In genomic region chr17:17379197-17379991, GRCh38 we compare ENCODE assay signal across 18 cellular contexts.
DNase-seq lines count a peak whose midpoint lies in the region; ATAC-seq and TF ChIP-seq lines count a peak whose summit lies in the region.
"Had no signal": no experiment of that assay in that cellular context is flagged by ENCODE, and none has a peak within 500 bp of the region (broad histone marks: within the 10 kb centered on the region; RNA-seq: fewer than 3 reads in every experiment).

No MANE protein-coding gene starts in this region.

- no peak overlapping the region for H3K27ac Mint-ChIP-seq in WTC11
- H3K27ac Mint-ChIP-seq: activated T-helper 2 cell treated with anti-CD3 and anti-CD28 coated beads, Interferon-gamma antibody, Interleukin-2, Interleukin-4, amounts not matched to agents 10 μg/mL and 5 μg/mL and 100 μg/mL, durations not matched to agents 14 hours and 24 hours and 36 hours; CD4-positive, CD25-positive, alpha-beta regulatory T cell; nephron progenitor cell had no signal

- H3K4me3 ChIP-seq in right cardiac atrium (ENCODE audit: low read length): no peak overlapping the region
- H3K4me3 ChIP-seq in left ventricle myocardium inferior: no peak overlapping the region
- H3K4me3 ChIP-seq in upper lobe of right lung: no peak overlapping the region
- H3K4me3 ChIP-seq: gastroesophageal sphincter, SJCRH30 had no signal

- no peaks in the 10 kb centered on the region for H3K36me3 Mint-ChIP-seq in WTC11
- H3K36me3 Mint-ChIP-seq: CD4-positive, CD25-positive, alpha-beta regulatory T cell had no signal

- ATAC-seq in right cardiac atrium: peak; percentile 20 to 35
- ATAC-seq in upper lobe of right lung: no peak
- no peak for ATAC-seq in WTC11
- ATAC-seq: activated CD4-positive, CD25-positive, alpha-beta regulatory T cell treated with anti-CD3 and anti-CD28 coated beads, Interleukin-2, amount 50 U/mL, for 24 hours; gastroesophageal sphincter had no signal

- CTCF ChIA-PET in WTC11 (lab: Charles Lee): interaction anchor here (1.4 to 1.6 kb wide), 2 partner anchors 8 to 24 kb away, joined by 4 to 6 read pairs; no protein-coding TSS in a partner anchor

- H3K4me3 Mint-ChIP-seq in WTC11: no peak overlapping the region
- H3K4me3 Mint-ChIP-seq: CD4-positive, CD25-positive, alpha-beta regulatory T cell; nephron progenitor cell had no signal

- no peaks in the 10 kb centered on the region for H3K9me3 ChIP-seq in right cardiac atrium (ENCODE audit: control insufficient read depth, low read length)
- H3K9me3 ChIP-seq in left ventricle myocardium inferior (replicated peaks): no peaks in the 10 kb centered on the region
- no peaks in the 10 kb centered on the region for H3K9me3 ChIP-seq in upper lobe of right lung
- H3K9me3 ChIP-seq: gastroesophageal sphincter, SJCRH30 had no signal

- H3K4me1 ChIP-seq in right cardiac atrium (ENCODE audit: control insufficient read depth, insufficient read depth, low read length): peaks cover 5% of the 10 kb centered on the region
- H3K4me1 ChIP-seq in left ventricle myocardium inferior: peaks cover 16% of the 10 kb centered on the region
- H3K4me1 ChIP-seq in upper lobe of right lung: peaks cover 23% of the 10 kb centered on the region
- H3K4me1 ChIP-seq: gastroesophageal sphincter had no signal

- H3K9me3 Mint-ChIP-seq in WTC11: no peaks in the 10 kb centered on the region
- H3K9me3 Mint-ChIP-seq: activated T-helper 2 cell treated with anti-CD3 and anti-CD28 coated beads, Interferon-gamma antibody, Interleukin-2, Interleukin-4, amounts not matched to agents 10 μg/mL and 5 μg/mL and 100 μg/mL, durations not matched to agents 14 hours and 24 hours and 36 hours; CD4-positive, CD25-positive, alpha-beta regulatory T cell; nephron progenitor cell had no signal

- TF ChIP-seq CTCF in left ventricle myocardium inferior (IDR thresholded peaks at IDR 0.05; ENCODE audit: borderline replicate concordance) (no peak), upper lobe of right lung (IDR thresholded peaks at IDR 0.05) (no peak), WTC11 (IDR thresholded peaks at IDR 0.05) (no peak)

- peaks cover 6% of the 10 kb centered on the region; the same call in 1 of the 2 replicates for H3K4me1 Mint-ChIP-seq in WTC11
- H3K4me1 Mint-ChIP-seq: CD4-positive, CD25-positive, alpha-beta regulatory T cell had no signal

- H3K36me3 ChIP-seq in left ventricle myocardium inferior: no peaks in the 10 kb centered on the region
- no peaks in the 10 kb centered on the region for H3K36me3 ChIP-seq in upper lobe of right lung
- H3K36me3 ChIP-seq: gastroesophageal sphincter, SJCRH30 had no signal

- intact Hi-C loops in right cardiac atrium (cut with DNase I) (no loop called here), left ventricle myocardium inferior (cut with micrococcal nuclease) (no loop called here), upper lobe of right lung (cut with DNase I) (no loop called here)

- no peaks in the 10 kb centered on the region for H3K27me3 Mint-ChIP-seq in WTC11 (ENCODE audit: low read depth)

- H3K27me3 ChIP-seq in right cardiac atrium (ENCODE audit: control insufficient read depth, insufficient read depth): no peaks in the 10 kb centered on the region
- H3K27me3 ChIP-seq in left ventricle myocardium inferior (ENCODE audit: low read depth): peaks cover 10% of the 10 kb centered on the region
- no peaks in the 10 kb centered on the region for H3K27me3 ChIP-seq in upper lobe of right lung
- H3K27me3 ChIP-seq: SJCRH30 had no signal

- 77% methylated on average over 12 of the region's 12 CpGs for WGBS in right cardiac atrium

- DNase-seq in right cardiac atrium (peak in 1 of 3 donors; percentile 53), left ventricle myocardium inferior (no peak), fibroblast of peridontal ligament (ENCODE audit: extremely low read depth) (peak; percentile 36), midbrain (lab: John Stamatoyannopoulos, UW) (peak; percentile 79), upper lobe of right lung (peak; percentile 53), WTC11 (ENCODE audit: low spot score) (no peak), DMS153 (lab: John Stamatoyannopoulos, UW) (no peak), NCI-H2227 (lab: John Stamatoyannopoulos, UW; ENCODE audit: unreplicated experiment) (no peak)
- DNase-seq: amniotic stem cell; CD4-positive, CD25-positive, alpha-beta regulatory T cell; DND-41; mesendoderm; nephron progenitor cell; stimulated activated CD4-positive, alpha-beta T cell treated with anti-CD3 and anti-CD28 coated beads, Interleukin-2, amount 100 ng/mL, for 48 hours had no signal

- POLR2A ChIA-PET in WTC11 (lab: Charles Lee): interaction anchor here (0.7 kb wide), 1 partner anchor 14 kb away, joined by 3 read pairs; no protein-coding TSS in a partner anchor

- H3K27ac ChIP-seq in right cardiac atrium (ENCODE audit: low read length): no peak overlapping the region
- H3K27ac ChIP-seq in left ventricle myocardium inferior (replicated peaks): no peak overlapping the region
- H3K27ac ChIP-seq in upper lobe of right lung: no peak overlapping the region
- H3K27ac ChIP-seq: gastroesophageal sphincter, SJCRH30 had no signal

TF ChIP-seq in WTC11, 78 proteins besides CTCF, POLR2A, EP300 and RAD21:
- TF ChIP-seq ETV6 (CRISPR knock-in tag; IDR thresholded peaks at IDR 0.05) (no peak), PREB (CRISPR knock-in tag; IDR thresholded peaks at IDR 0.05; ENCODE audit: borderline replicate concordance) (no peak), ZNF671 (CRISPR knock-in tag; IDR thresholded peaks at IDR 0.05) (no peak)

Comparison
In these comparisons a context has a peak if more than half of its experiments do, and no peak if none do; other contexts are left out.
1. ATAC-seq: peak in right cardiac atrium (2 of 2); none in upper lobe of right lung (single experiment) and WTC11 (single experiment).
2. DNase-seq: peak in fibroblast of peridontal ligament (single experiment), midbrain (single experiment) and upper lobe of right lung (single experiment); none in left ventricle myocardium inferior (single experiment), WTC11 (single experiment), DMS153 (single experiment) and NCI-H2227 (single experiment).